Comparison of ENCODE assay signal across 1 cellular context in genomic region chr16:87540072-87540976, GRCh38.
A peak's percentile ranks its signal among the peaks of the same experiment; 100 is the strongest.
TF ChIP-seq lines count a peak whose summit lies in the region.

No MANE protein-coding gene starts in this region.

TF ChIP-seq in HepG2, 621 proteins besides CTCF, POLR2A, EP300 and RAD21 (continued from another document and continues in another):
- TF ChIP-seq ZNF276 (CRISPR knock-in tag; IDR thresholded peaks at IDR 0.05; ENCODE audit: low read depth) (no peak), ZNF687 (CRISPR knock-in tag; IDR thresholded peaks at IDR 0.05) (peak; percentile 69), AKAP8 (CRISPR knock-in tag; IDR thresholded peaks at IDR 0.05) (no peak), HNRNPL (IDR thresholded peaks at IDR 0.05; ENCODE audit: low read depth, low read length) (no peak), EED (CRISPR knock-in tag; IDR thresholded peaks at IDR 0.05) (0 out of 2 replicates have a peak, but pooled peaks have one; percentile 5), MXI1 (IDR thresholded peaks at IDR 0.05; ENCODE audit: borderline replicate concordance, low read depth, low read length) (0 out of 3 replicates have a peak, but pooled peaks have one; percentile 6), ZBTB1 (CRISPR knock-in tag; IDR thresholded peaks at IDR 0.05; ENCODE audit: borderline replicate concordance) (no peak), ZNF879 (CRISPR knock-in tag; IDR thresholded peaks at IDR 0.05) (no peak), ZNF280B (CRISPR knock-in tag; IDR thresholded peaks at IDR 0.05; ENCODE audit: borderline replicate concordance) (peak; percentile 49; the same call in 1 of the 2 replicates), ETV6 (CRISPR knock-in tag; conservative IDR thresholded peaks at IDR 0.05) (no peak), TBP (CRISPR knock-in tag; IDR thresholded peaks at IDR 0.05) (no peak), TOPORS (CRISPR knock-in tag; IDR thresholded peaks at IDR 0.05) (no peak), CSRNP2 (CRISPR knock-in tag; conservative IDR thresholded peaks at IDR 0.05; ENCODE audit: low read depth) (no peak), RFX5 (IDR thresholded peaks at IDR 0.05; ENCODE audit: low read depth, low read length) (peak; percentile 65), TBX2 (CRISPR knock-in tag; IDR thresholded peaks at IDR 0.05; ENCODE audit: borderline replicate concordance) (peak; percentile 51; the same call in 1 of the 2 replicates), CCDC6 (CRISPR knock-in tag; IDR thresholded peaks at IDR 0.05) (no peak), HOXA9 (CRISPR knock-in tag; IDR thresholded peaks at IDR 0.05; ENCODE audit: borderline replicate concordance) (no peak), ZBTB8A (CRISPR knock-in tag; IDR thresholded peaks at IDR 0.05; ENCODE audit: borderline replicate concordance, low read depth) (no peak), TRAFD1 (CRISPR knock-in tag; IDR thresholded peaks at IDR 0.05; ENCODE audit: borderline replicate concordance) (no peak), ZZZ3 (CRISPR knock-in tag; IDR thresholded peaks at IDR 0.05; ENCODE audit: borderline replicate concordance) (0 out of 2 replicates have a peak, but pooled peaks have one; percentile 63), ZNF44 (CRISPR knock-in tag; IDR thresholded peaks at IDR 0.05) (0 out of 2 replicates have a peak, but pooled peaks have one; percentile 40), WIZ (CRISPR knock-in tag; IDR thresholded peaks at IDR 0.05) (no peak), REPIN1 (CRISPR knock-in tag; IDR thresholded peaks at IDR 0.05; ENCODE audit: borderline replicate concordance, low read depth) (no peak), MATR3 (CRISPR knock-in tag; IDR thresholded peaks at IDR 0.05) (no peak), HNF4G (IDR thresholded peaks at IDR 0.05; ENCODE audit: borderline replicate concordance, low read depth, low read length) (no peak), HNF4G (CRISPR knock-in tag; IDR thresholded peaks at IDR 0.05; ENCODE audit: borderline replicate concordance, low read depth) (no peak), RXRB (CRISPR knock-in tag; IDR thresholded peaks at IDR 0.05; ENCODE audit: borderline replicate concordance) (no peak), POLR2G (IDR thresholded peaks at IDR 0.05; ENCODE audit: low read depth, low read length) (no peak), TIGD3 (CRISPR knock-in tag; IDR thresholded peaks at IDR 0.05; ENCODE audit: borderline replicate concordance) (no peak), GTF2F1 (IDR thresholded peaks at IDR 0.05; ENCODE audit: low read length) (no peak), ZSCAN20 (CRISPR knock-in tag; IDR thresholded peaks at IDR 0.05; ENCODE audit: borderline replicate concordance) (no peak), SKI (IDR thresholded peaks at IDR 0.05; ENCODE audit: partially characterized antibody) (no peak), ZNF770 (CRISPR knock-in tag; IDR thresholded peaks at IDR 0.05) (no peak), ZNF407 (CRISPR knock-in tag; IDR thresholded peaks at IDR 0.05; ENCODE audit: not compliant biosample characterization) (no peak), NCOA1 (CRISPR knock-in tag; IDR thresholded peaks at IDR 0.05) (no peak), NR2F6 (IDR thresholded peaks at IDR 0.05) (peak; percentile 50; the same call in 1 of the 2 replicates), NR2F6 (CRISPR knock-in tag; IDR thresholded peaks at IDR 0.05) (peak; percentile 36; the same call in 1 of the 2 replicates)
